In genomic region chr13:49669735-49670309, GRCh38 we compare ENCODE assay signal across 9 cellular contexts. TPM values are rescaled to one million over a fixed set of nuclear protein-coding genes. Genes with fewer than 3 reads are reported as not detected.
DNase-seq lines count a peak whose midpoint lies in the region; ATAC-seq and TF ChIP-seq lines count a peak whose summit lies in the region.
"Had no signal": no experiment of that assay in that cellular context is flagged by ENCODE, and none has a peak within 500 bp of the region (broad histone marks: within the 10 kb centered on the region; RNA-seq: fewer than 3 reads in every experiment).

No MANE protein-coding gene starts in this region.

- no peaks in the 10 kb centered on the region for H3K9me3 ChIP-seq in smooth muscle cell (replicated peaks; ENCODE audit: low read depth)

- no peak overlapping the region for H2AFZ ChIP-seq in smooth muscle cell (ENCODE audit: low read depth)

- WGBS in smooth muscle cell (ENCODE audit: low lambda C conversion rate): 55% methylated on average over 5 of the region's 5 CpGs

- TF ChIP-seq CTCF in smooth muscle cell (IDR thresholded peaks at IDR 0.05; ENCODE audit: borderline replicate concordance, insufficient read depth, poor library complexity, severe bottlenecking): peak; percentile 73

- H3K4me1 ChIP-seq in smooth muscle cell (ENCODE audit: low read depth): peaks cover 4% of the 10 kb centered on the region

- no peaks in the 10 kb centered on the region for H3F3A ChIP-seq in smooth muscle cell (ENCODE audit: low read depth)

- H3K36me3 ChIP-seq in smooth muscle cell (ENCODE audit: low read depth): no peaks in the 10 kb centered on the region

- ATAC-seq in HG02763 (IDR thresholded peaks at IDR 0.05; ENCODE audit: unreplicated experiment) (peak; percentile 53), GM18505 (IDR thresholded peaks at IDR 0.05; ENCODE audit: unreplicated experiment) (no peak)

- no peak overlapping the region for H3K4me2 ChIP-seq in smooth muscle cell
- H3K4me2 ChIP-seq: BLaER1 had no signal

- no peaks in the 10 kb centered on the region for H4K20me1 ChIP-seq in smooth muscle cell (ENCODE audit: low read depth)

- H3K4me3 ChIP-seq in smooth muscle cell: no peak overlapping the region
- H3K4me3 ChIP-seq: BLaER1 had no signal

- H3K27me3 ChIP-seq in smooth muscle cell (ENCODE audit: low read depth): no peaks in the 10 kb centered on the region
- H3K27me3 ChIP-seq: BLaER1 had no signal

- no peak overlapping the region for H3K9ac ChIP-seq in smooth muscle cell (ENCODE audit: low read depth)
- H3K9ac ChIP-seq: BLaER1 had no signal

- peaks cover 26% of the 10 kb centered on the region for H3K79me2 ChIP-seq in smooth muscle cell (ENCODE audit: low read depth)

- no peak for TF ChIP-seq POLR2A in GM18505 (IDR thresholded peaks at IDR 0.05; ENCODE audit: borderline replicate concordance, extremely low read depth, insufficient read depth, insufficient read length)

- no peak overlapping the region for H3K27ac ChIP-seq in smooth muscle cell (ENCODE audit: low read depth)
- H3K27ac ChIP-seq: BLaER1 had no signal

- DNase-seq in NCI-H1436 (lab: John Stamatoyannopoulos, UW) (peak; percentile 22), NCI-H1436 treated with DMSO at 0.1 percent for 48 hours (lab: John Stamatoyannopoulos, UW) (no peak), NCI-H69 (lab: John Stamatoyannopoulos, UW) (peak; percentile 74), astrocyte of the hippocampus (ENCODE audit: low read depth, low spot score) (peak; percentile 90), hippocampal formation (lab: John Stamatoyannopoulos, UW) (peak; percentile 52 to 85), smooth muscle cell (lab: John Stamatoyannopoulos, UW; ENCODE audit: unreplicated experiment) (no peak)

RNA-seq across cellular contexts. Expression of gene EBPL, which starts 21.5 kb away (rescaled TPM):
- 108 and 114 TPM in 2 replicates for total RNA-seq in smooth muscle cell
- polyA plus RNA-seq in smooth muscle cell: 75.3 and 86.5 TPM in 2 replicates

RNA-seq across cellular contexts. Expression of gene ARL11, which starts 41.5 kb away (rescaled TPM):
- 0.13 TPM in 1 of 2 replicates, not detected in the other for total RNA-seq in smooth muscle cell
- polyA plus RNA-seq in smooth muscle cell: 0.17 TPM in 1 of 2 replicates, not detected in the other

Comparison
In these comparisons a context has a peak if more than half of its experiments do, and no peak if none do; other contexts are left out.
1. DNase-seq: peak in NCI-H1436 (single experiment), NCI-H69 (single experiment), astrocyte of the hippocampus (single experiment) and hippocampal formation (2 of 2); none in NCI-H1436 treated with DMSO at 0.1 percent for 48 hours (single experiment) and smooth muscle cell (single experiment).